Comparison of ENCODE assay signal across 23 cellular contexts in genomic region chr4:36024901-36025610, GRCh38.
A peak's percentile ranks its signal among the peaks of the same experiment; 100 is the strongest.
DNase-seq lines count a peak whose midpoint lies in the region; ATAC-seq and TF ChIP-seq lines count a peak whose summit lies in the region.
"Had no signal": no experiment of that assay in that cellular context is flagged by ENCODE, and none has a peak within 500 bp of the region (broad histone marks: within the 10 kb centered on the region; RNA-seq: fewer than 3 reads in every experiment).

No MANE protein-coding gene starts in this region.

- H3K4me3 Mint-ChIP-seq in immature natural killer cell = no peak overlapping the region
- H3K4me3 Mint-ChIP-seq: activated naive CD8-positive, alpha-beta T cell; activated T-helper 1 cell treated with anti-CD3 and anti-CD28 coated beads, Interleukin-12 subunit alpha, Interleukin-12 subunit beta, Interleukin-2, Interleukin-4 antibody, amounts not matched to agents 30 ng/mL and 10 ng/mL and 1 ng/mL, durations not matched to agents 14 hours and 24 hours and 36 hours; CD4-positive, alpha-beta T cell; stimulated activated naive CD8-positive, alpha-beta T cell treated with anti-CD3 and anti-CD28 coated beads, Interleukin-15, Interleukin-2, amounts not matched to agents 100 ng/mL and 50 ng/mL, for 24 hours; T-helper 1 cell treated with Interleukin-12 subunit alpha and Interleukin-12 subunit beta and Interleukin-4 antibody, amounts not matched to agents 30 μg/mL and 1 μg/mL, for 36 hours had no signal

- TF ChIP-seq POLR2A in HCT116 (IDR thresholded peaks at IDR 0.05; ENCODE audit: borderline replicate concordance, extremely low read depth, insufficient read depth, insufficient read length) = no peak

- DNase-seq in HCT116 (ENCODE audit: low read depth, low spot score) (peak; percentile 28), NCI-H1694 treated with DMSO at 0.1 percent for 48 hours (lab: John Stamatoyannopoulos, UW) (peak; percentile 75), RWPE1 (ENCODE audit: low spot score) (peak; percentile 49), mucosa of gallbladder (ENCODE audit: low spot score) (peak; percentile 58), GM20000 (ENCODE audit: low spot score) (no peak), immature natural killer cell (no peak), Kasumi-1 (lab: John Stamatoyannopoulos, UW) (no peak), glomerular visceral epithelial cell (ENCODE audit: extremely low spot score) (no peak)
- DNase-seq: activated CD4-positive, alpha-beta T cell treated with anti-CD3 and anti-CD28 coated beads for 48 hours; CD4-positive, alpha-beta T cell; DMS79; HCEC 1CT; NCI-H1436; NCI-H345; OCI-M1; SJCRH30; stimulated activated CD4-positive, alpha-beta T cell treated with anti-CD3 and anti-CD28 coated beads, Interleukin-4, amount 100 ng/mL, for 1 hour; transverse colon had no signal

- no peaks in the 10 kb centered on the region for H3K79me2 ChIP-seq in HCT116 (ENCODE audit: insufficient read depth, low read length)

- intact Hi-C loops in HCT116 (cut with micrococcal nuclease) = no loop called here

- no peaks in the 10 kb centered on the region for H3K9me2 ChIP-seq in HCT116 (ENCODE audit: insufficient read depth)

- RAD21 ChIA-PET in HCT116 (lab: Charles Lee; ENCODE audit: low non-redundant PET in 1 of 2, low total read pairs in 2 of 2, uncharacterized antibody in 2 of 2, unreplicated experiment in 2 of 2) = no interaction called here

- peak overlapping the region; percentile 81 for H2AFZ ChIP-seq in HCT116 (ENCODE audit: low read depth, low read length, poor library complexity, severe bottlenecking)

- TF ChIP-seq RAD21 in HCT116 (IDR thresholded peaks at IDR 0.05; ENCODE audit: low read depth) = no peak

- POLR2A ChIA-PET in HCT116 (lab: Charles Lee) (no interaction called here), RWPE1 (lab: Yijun Ruan, JAX; ENCODE audit: low non-redundant PET) (no interaction called here)

- H4K20me1 ChIP-seq in HCT116 (ENCODE audit: insufficient read depth) = no peaks in the 10 kb centered on the region

- BruUV-seq in HCT116 (replicated peaks; lab: Mats Ljungman, UMichigan) = no TSS peak

- ATAC-seq in HCT116 = no peak

- H3K9ac ChIP-seq in HCT116 (ENCODE audit: low read length) = no peak overlapping the region

- no peaks in the 10 kb centered on the region for H3K27me3 Mint-ChIP-seq in immature natural killer cell (ENCODE audit: low read depth in 3 of 3)
- H3K27me3 Mint-ChIP-seq: activated naive CD8-positive, alpha-beta T cell; CD4-positive, alpha-beta T cell; stimulated activated naive CD8-positive, alpha-beta T cell treated with anti-CD3 and anti-CD28 coated beads, Interleukin-15, Interleukin-2, amounts not matched to agents 100 ng/mL and 50 ng/mL, for 24 hours had no signal

- no peak for TF ChIP-seq CTCF in HCT116 (IDR thresholded peaks at IDR 0.05 in 2 of 3, conservative IDR thresholded peaks at IDR 0.05 in 1 of 3; ENCODE audit: borderline replicate concordance in 1 of 3, insufficient read depth in 1 of 3, low read depth in 2 of 3, low read length in 2 of 3)
- no peak for TF ChIP-seq CTCF in RWPE1 (conservative IDR thresholded peaks at IDR 0.05; ENCODE audit: low read depth)
- TF ChIP-seq CTCF in GM20000 (IDR thresholded peaks at IDR 0.05; ENCODE audit: extremely low read depth, missing control alignments) = no peak

- no peak overlapping the region; a peak in 1 of 4 replicates for H3K4me3 ChIP-seq in HCT116 (replicated peaks in 1 of 2; ENCODE audit: low read depth in 1 of 2, low read length in 2 of 2)
- H3K4me3 ChIP-seq: prostate gland, SJCRH30, transverse colon had no signal

- no peaks in the 10 kb centered on the region for H3K27me3 ChIP-seq in HCT116 (ENCODE audit: insufficient read depth, low read length)
- H3K27me3 ChIP-seq: SJCRH30, transverse colon had no signal

- peaks cover 4 to 14% (median 11%) of the 10 kb centered on the region in 3 donors for H3K36me3 Mint-ChIP-seq in immature natural killer cell

- CTCF ChIA-PET in HCT116 (lab: Charles Lee) (no interaction called here), RWPE1 (lab: Yijun Ruan, JAX) (interaction anchor here (0.6 kb wide), 1 partner anchor 339 kb away, joined by 5 read pairs; no protein-coding TSS in a partner anchor)

- H3K9me3 Mint-ChIP-seq in immature natural killer cell = peaks cover 0 to 2% (median 0%) of the 10 kb centered on the region in 6 donors
- H3K9me3 Mint-ChIP-seq: activated T-helper 1 cell treated with anti-CD3 and anti-CD28 coated beads, Interleukin-12 subunit alpha, Interleukin-12 subunit beta, Interleukin-2, Interleukin-4 antibody, amounts not matched to agents 30 ng/mL and 10 ng/mL and 1 ng/mL, durations not matched to agents 14 hours and 24 hours and 36 hours; CD4-positive, alpha-beta T cell; stimulated activated naive CD8-positive, alpha-beta T cell treated with anti-CD3 and anti-CD28 coated beads, Interleukin-15, Interleukin-2, amounts not matched to agents 100 ng/mL and 50 ng/mL, for 24 hours; T-helper 1 cell treated with Interleukin-12 subunit alpha and Interleukin-12 subunit beta and Interleukin-4 antibody, amounts not matched to agents 30 μg/mL and 1 μg/mL, for 36 hours had no signal

- H3K4me1 ChIP-seq in HCT116 (ENCODE audit: control insufficient read depth in 1 of 2, insufficient read depth in 2 of 2, low read length in 2 of 2) = peaks cover 5 to 9% of the 10 kb centered on the region in 2 experiments; a peak in 2 of 4 replicates
- H3K4me1 ChIP-seq: prostate gland, SJCRH30, transverse colon had no signal

- H3K9me3 ChIP-seq in HCT116 (ENCODE audit: control insufficient read depth in 1 of 2, insufficient read depth in 1 of 2, low read depth in 1 of 2, low read length in 2 of 2) = no peaks in the 10 kb centered on the region
- H3K9me3 ChIP-seq: prostate gland, SJCRH30, transverse colon had no signal

- no peak overlapping the region for H3K27ac Mint-ChIP-seq in immature natural killer cell
- H3K27ac Mint-ChIP-seq: activated naive CD8-positive, alpha-beta T cell; activated T-helper 1 cell treated with anti-CD3 and anti-CD28 coated beads, Interleukin-12 subunit alpha, Interleukin-12 subunit beta, Interleukin-2, Interleukin-4 antibody, amounts not matched to agents 30 ng/mL and 10 ng/mL and 1 ng/mL, durations not matched to agents 14 hours and 24 hours and 36 hours; CD4-positive, alpha-beta T cell; stimulated activated naive CD8-positive, alpha-beta T cell treated with anti-CD3 and anti-CD28 coated beads, Interleukin-15, Interleukin-2, amounts not matched to agents 100 ng/mL and 50 ng/mL, for 24 hours; T-helper 1 cell treated with Interleukin-12 subunit alpha and Interleukin-12 subunit beta and Interleukin-4 antibody, amounts not matched to agents 30 μg/mL and 1 μg/mL, for 36 hours had no signal

- no peaks in the 10 kb centered on the region for H3K36me3 ChIP-seq in HCT116 (ENCODE audit: control insufficient read depth in 1 of 2, insufficient read depth in 2 of 2, low read length in 2 of 2)
- H3K36me3 ChIP-seq: prostate gland, SJCRH30, transverse colon had no signal

- peak overlapping the region; percentile 44 for H3K4me2 ChIP-seq in HCT116 (ENCODE audit: low read length)

- H3K4me1 Mint-ChIP-seq in immature natural killer cell = no peaks in the 10 kb centered on the region

- H3K27ac ChIP-seq in HCT116 (ENCODE audit: low read depth, low read length) (no peak overlapping the region), RWPE1 (no peak overlapping the region)
- H3K27ac ChIP-seq: prostate gland, SJCRH30, transverse colon had no signal

TF ChIP-seq in HCT116, 20 proteins besides CTCF, POLR2A, EP300 and RAD21:
- TF ChIP-seq ZFX (IDR thresholded peaks at IDR 0.05) = no peak
- peak; percentile 65 for TF ChIP-seq FOSL1 (IDR thresholded peaks at IDR 0.05; ENCODE audit: low read depth)
- TF ChIP-seq ATF3 (IDR thresholded peaks at IDR 0.05) = no peak
- TF ChIP-seq EZH2phosphoT487 (IDR thresholded peaks at IDR 0.05; ENCODE audit: borderline replicate concordance) = no peak
- no peak for TF ChIP-seq YY1 (IDR thresholded peaks at IDR 0.05; ENCODE audit: extremely low read depth, insufficient replicate concordance, low read depth, low read length)
- 0 out of 2 replicates have a peak, but pooled peaks have one; percentile 18 for TF ChIP-seq SRF (IDR thresholded peaks at IDR 0.05; ENCODE audit: low read depth)
- no peak for TF ChIP-seq SIN3A (IDR thresholded peaks at IDR 0.05; ENCODE audit: low read depth)
- peak; percentile 61 for TF ChIP-seq JUND (IDR thresholded peaks at IDR 0.05)
- no peak for TF ChIP-seq TCF7L2 (IDR thresholded peaks at IDR 0.05; ENCODE audit: borderline replicate concordance, extremely low read depth, insufficient read depth, insufficient read length)
- TF ChIP-seq ELF1 (IDR thresholded peaks at IDR 0.05; ENCODE audit: borderline replicate concordance, low read depth) = no peak
- no peak for TF ChIP-seq EGR1 (IDR thresholded peaks at IDR 0.05; ENCODE audit: low read depth)
- no peak for TF ChIP-seq MAX (IDR thresholded peaks at IDR 0.05)
- TF ChIP-seq CBX3 (IDR thresholded peaks at IDR 0.05; ENCODE audit: low read depth) = 0 out of 2 replicates have a peak, but pooled peaks have one; percentile 21
- no peak for TF ChIP-seq ZBTB33 (IDR thresholded peaks at IDR 0.05; ENCODE audit: extremely low read depth, insufficient replicate concordance, low read length)
- TF ChIP-seq POLR2AphosphoS5 (IDR thresholded peaks at IDR 0.05; ENCODE audit: low read depth, low read length) = no peak
- peak; percentile 65 for TF ChIP-seq SP1 (IDR thresholded peaks at IDR 0.05; ENCODE audit: low read depth)

Comparison
In these comparisons a context has a peak if more than half of its experiments do, and no peak if none do; other contexts are left out.
1. DNase-seq: peak in HCT116 (single experiment), NCI-H1694 treated with DMSO at 0.1 percent for 48 hours (single experiment), RWPE1 (single experiment) and mucosa of gallbladder (single experiment); none in GM20000 (single experiment), immature natural killer cell (0 of 3), Kasumi-1 (0 of 2) and glomerular visceral epithelial cell (single experiment).